ENCODE assay signal across 8 cellular contexts in the genomic region with DNA sequence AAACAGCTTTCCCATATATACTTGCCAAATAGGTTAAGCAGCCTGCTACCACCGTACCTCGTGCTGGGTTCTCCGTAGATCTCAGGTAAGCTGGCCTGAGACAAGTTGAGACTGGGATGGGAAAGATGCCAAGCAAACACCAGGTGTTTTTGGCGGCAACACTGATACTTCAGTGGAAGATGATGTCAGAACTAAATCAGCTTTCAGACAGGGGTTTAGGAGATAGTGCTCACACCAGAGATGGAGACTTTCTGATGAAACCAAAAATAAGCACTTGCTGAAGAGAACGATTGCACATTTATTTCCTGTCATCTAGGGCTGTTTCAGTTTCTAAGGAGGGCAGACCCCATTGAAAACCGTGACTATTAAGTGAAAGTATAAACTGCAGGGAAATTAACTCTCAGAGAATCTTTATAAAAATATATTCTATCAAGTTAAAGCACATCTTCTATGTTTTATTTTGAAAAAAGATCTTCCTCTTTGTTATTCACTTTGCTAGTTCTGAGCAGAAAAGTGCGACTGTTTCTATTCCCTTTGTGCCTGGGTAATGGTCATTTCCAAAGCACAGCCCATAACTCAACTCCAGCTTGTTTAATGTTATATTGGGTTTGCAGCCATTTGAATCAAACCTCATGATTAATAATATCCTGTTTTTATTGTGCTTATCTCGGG.
DNase-seq lines count a peak whose midpoint lies in the region; ATAC-seq and TF ChIP-seq lines count a peak whose summit lies in the region.

No MANE protein-coding gene starts in this region.

- H3K27ac ChIP-seq in DOHH2 (ENCODE audit: low read depth, low read length) (no peak overlapping the region), GM23248 (no peak overlapping the region)

- H3K36me3 ChIP-seq in DOHH2 (ENCODE audit: control insufficient read depth, low read length) (no peaks in the 10 kb centered on the region), GM23248 (ENCODE audit: low read depth) (no peaks in the 10 kb centered on the region)

- H3K9me2 ChIP-seq in DOHH2 (replicated peaks; ENCODE audit: control insufficient read depth, low read length) (no peaks in the 10 kb centered on the region), GM23248 (ENCODE audit: insufficient read depth) (no peaks in the 10 kb centered on the region)

- H3K4me3 ChIP-seq in DOHH2 (ENCODE audit: low read length), result peak overlapping the region; percentile 64
- no peak overlapping the region for H3K4me3 ChIP-seq in GM23248

- ATAC-seq in GM19452 (IDR thresholded peaks at IDR 0.05; ENCODE audit: unreplicated experiment) (peak; percentile 100), HG03432 (IDR thresholded peaks at IDR 0.05; ENCODE audit: unreplicated experiment) (peak; percentile 100)
- ATAC-seq in stimulated activated naive CD8-positive, alpha-beta T cell treated with anti-CD3 and anti-CD28 coated beads, Interleukin-15, Interleukin-2, amounts not matched to agents 100 U/mL and 50 U/mL, for 24 hours, result peak; percentile 83

- in situ Hi-C loops in GM23248 (cut with MboI), result no loop called here

- H4K20me1 ChIP-seq in DOHH2 (ENCODE audit: control insufficient read depth, insufficient read depth, low read depth, low read length), result no peaks in the 10 kb centered on the region
- H4K20me1 ChIP-seq in GM23248 (ENCODE audit: insufficient read depth), result no peaks in the 10 kb centered on the region

- no peaks in the 10 kb centered on the region for H3K9me3 ChIP-seq in DOHH2 (ENCODE audit: control insufficient read depth, insufficient read depth, low read length)
- no peaks in the 10 kb centered on the region for H3K9me3 ChIP-seq in GM23248 (ENCODE audit: low read depth)

- peak; percentile 95 for DNase-seq in RPMI8226
- no peak for DNase-seq in stimulated activated naive CD8-positive, alpha-beta T cell treated with anti-CD3 and anti-CD28 coated beads, Interleukin-15, Interleukin-2, amounts not matched to agents 100 U/mL and 50 U/mL, for 24 hours
- DNase-seq in GM23248, result no peak
- DNase-seq in hepatic stellate cell (ENCODE audit: low spot score), result no peak
- no peak for DNase-seq in cortex of kidney (lab: John Stamatoyannopoulos, UW)

- H3K4me2 ChIP-seq in DOHH2 (ENCODE audit: low read length) (peak overlapping the region; percentile 72), GM23248 (ENCODE audit: unreplicated experiment) (no peak overlapping the region)

- 83 to 86% methylated on average over 8 of the region's 8 CpGs for WGBS in GM23248 (ENCODE audit: low coverage in 1 of 2, low lambda C conversion rate in 2 of 2, missing lambda C conversion rate in 2 of 2), 2 experiments

- H2AFZ ChIP-seq in GM23248, result no peak overlapping the region

- H3K4me1 ChIP-seq in DOHH2 (ENCODE audit: control insufficient read depth, low read length) (peaks cover 21% of the 10 kb centered on the region), GM23248 (ENCODE audit: insufficient read depth) (no peaks in the 10 kb centered on the region)

- no peaks in the 10 kb centered on the region for H3F3A ChIP-seq in DOHH2 (ENCODE audit: control insufficient read depth, insufficient read depth)
- H3F3A ChIP-seq in GM23248 (ENCODE audit: insufficient read depth), result no peaks in the 10 kb centered on the region

- no peak overlapping the region for H3K9ac ChIP-seq in GM23248

- TF ChIP-seq CTCF in DOHH2 (IDR thresholded peaks at IDR 0.05; ENCODE audit: low read depth, low read length, poor library complexity, severe bottlenecking), result no peak

- no peaks in the 10 kb centered on the region for H3K79me2 ChIP-seq in DOHH2 (ENCODE audit: control insufficient read depth, low read length)
- H3K79me2 ChIP-seq in GM23248 (ENCODE audit: insufficient read depth), result no peaks in the 10 kb centered on the region

- H3K27me3 ChIP-seq in DOHH2 (ENCODE audit: control insufficient read depth, low read length) (no peaks in the 10 kb centered on the region), GM23248 (replicated peaks; ENCODE audit: insufficient read depth) (no peaks in the 10 kb centered on the region)
